ENCODE assay signal across 8 cellular contexts in the genomic region with DNA sequence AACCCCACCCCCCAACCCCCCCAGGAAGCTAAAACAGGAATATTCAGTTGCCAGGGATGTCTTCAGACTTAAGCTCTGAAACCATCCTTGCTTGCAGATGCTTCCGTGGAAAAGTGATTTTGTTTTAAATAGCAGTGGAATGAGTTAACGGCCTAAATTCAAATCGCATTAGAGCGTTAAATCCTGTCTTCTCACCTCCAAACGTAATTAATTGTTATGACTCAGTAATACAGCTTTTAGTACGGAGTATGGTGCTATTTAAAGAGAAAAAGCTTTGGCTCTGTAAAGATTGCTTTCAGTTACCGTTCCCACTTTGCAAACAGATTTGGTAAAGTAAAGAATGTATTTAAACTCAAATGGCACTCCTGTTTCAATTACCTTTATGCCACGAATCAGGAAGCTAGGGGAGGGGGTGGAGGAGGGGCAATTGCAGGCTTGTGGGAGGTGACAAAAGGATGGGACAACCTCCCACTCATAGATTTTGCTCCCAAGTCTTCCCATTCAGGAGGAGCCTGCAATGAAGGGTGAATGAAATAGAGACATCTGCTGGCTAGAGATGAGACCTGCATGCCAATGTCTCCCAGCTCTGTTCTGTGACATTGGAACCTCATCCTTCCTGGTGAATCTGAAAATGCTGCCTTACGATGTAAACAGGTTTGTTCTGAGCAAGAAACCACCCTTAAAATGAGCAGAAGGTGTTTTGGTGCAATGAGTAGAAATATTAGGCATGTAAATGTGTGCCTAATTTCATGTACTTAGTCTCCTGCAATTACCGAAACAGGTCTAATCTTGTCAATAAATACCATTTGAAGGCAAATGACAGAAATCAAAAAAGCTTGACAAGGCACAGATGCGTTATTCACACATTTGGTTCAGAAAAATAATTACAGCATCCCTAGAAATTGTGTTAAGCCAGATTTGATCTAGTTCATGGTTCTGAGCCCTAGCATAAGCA. TPM values are rescaled to one million over a fixed set of nuclear protein-coding genes. Genes with fewer than 3 reads are reported as not detected.
DNase-seq lines count a peak whose midpoint lies in the region; ATAC-seq and TF ChIP-seq lines count a peak whose summit lies in the region.

No MANE protein-coding gene starts in this region.

- peak; percentile 93 for TF ChIP-seq CTCF in AG09319 (IDR thresholded peaks at IDR 0.05; ENCODE audit: low read depth, low read length)

- ATAC-seq in GM18858 (IDR thresholded peaks at IDR 0.05; ENCODE audit: unreplicated experiment) (peak; percentile 69), HG03159 (IDR thresholded peaks at IDR 0.05; ENCODE audit: unreplicated experiment) (peak; percentile 69), sciatic nerve (peak; percentile 83)

- intact Hi-C loops in sciatic nerve (cut with DNase I): no loop called here

- DNase-seq in AG09319 (ENCODE audit: extremely low read depth, low read depth): peak; percentile 67
- peak; percentile 86 for DNase-seq in NCI-H2196 treated with DMSO at 0.1 percent for 48 hours (lab: John Stamatoyannopoulos, UW; ENCODE audit: unreplicated experiment)
- DNase-seq in astrocyte of the hippocampus (ENCODE audit: low read depth, low spot score): peak; percentile 86
- DNase-seq in hypothalamus (lab: John Stamatoyannopoulos, UW): peak in 28 of 51 donors; percentile 8 to 85 (median 40)
- no peak for DNase-seq in sciatic nerve (ENCODE audit: low spot score)
- no peak for DNase-seq in activated gamma-delta T cell treated with Interleukin-2 at 50 U/mL for 16 hours

RNA-seq across cellular contexts. Expression of a gene that starts 2.6 kb away (rescaled TPM):
- 24.3 TPM for total RNA-seq in sciatic nerve

Comparison
In these comparisons a context has a peak if more than half of its experiments do, and no peak if none do; other contexts are left out.
1. DNase-seq: peak in AG09319 (single experiment), NCI-H2196 treated with DMSO at 0.1 percent for 48 hours (single experiment), astrocyte of the hippocampus (single experiment) and hypothalamus (28 of 51); none in sciatic nerve (single experiment) and activated gamma-delta T cell treated with Interleukin-2 at 50 U/mL for 16 hours (single experiment).
2. Peak in every context shown above with its lines, with median percentiles within 50 percentile points of each other: ATAC-seq.